10 cellular contexts compared by ENCODE assay signal in genomic region chr17:1029196-1029911, GRCh38. TPM values are rescaled to one million over a fixed set of nuclear protein-coding genes. Genes with fewer than 3 reads are reported as not detected.
DNase-seq lines count a peak whose midpoint lies in the region; ATAC-seq and TF ChIP-seq lines count a peak whose summit lies in the region.
"Had no signal": no experiment of that assay in that cellular context is flagged by ENCODE, and none has a peak within 500 bp of the region (broad histone marks: within the 10 kb centered on the region; RNA-seq: fewer than 3 reads in every experiment).

No MANE protein-coding gene starts in this region.

- no peaks in the 10 kb centered on the region for H3K27me3 Mint-ChIP-seq in activated T-cell treated with anti-CD3 and anti-CD28 coated beads, Interleukin-2, amount 50 U/mL, for 72 hours (ENCODE audit: low read depth)
- H3K27me3 Mint-ChIP-seq: activated CD4-positive, alpha-beta T cell treated with anti-CD3 and anti-CD28 coated beads for 36 hours had no signal

- no peaks in the 10 kb centered on the region for H3K27me3 ChIP-seq in kidney epithelial cell (ENCODE audit: control insufficient read depth, insufficient read depth, low read length)

- DNase-seq in HPDE6-E6E7 (ENCODE audit: extremely low spot score) (peak; percentile 41), choroid plexus epithelial cell (ENCODE audit: low read depth) (peak; percentile 74), kidney epithelial cell (ENCODE audit: low read depth) (peak; percentile 28), Kasumi-1 (lab: John Stamatoyannopoulos, UW) (no peak), midbrain (lab: John Stamatoyannopoulos, UW) (no peak)
- DNase-seq in activated T-cell treated with anti-CD3 and anti-CD28 coated beads, Interleukin-2, amount 50 U/mL, for 72 hours: no peak
- DNase-seq: activated CD4-positive, alpha-beta T cell treated with anti-CD3 and anti-CD28 coated beads for 36 hours; DND-41 had no signal

- no peaks in the 10 kb centered on the region for H3K4me1 Mint-ChIP-seq in activated T-cell treated with anti-CD3 and anti-CD28 coated beads, Interleukin-2, amount 50 U/mL, for 72 hours (ENCODE audit: low read depth)
- H3K4me1 Mint-ChIP-seq: activated CD4-positive, alpha-beta T cell treated with anti-CD3 and anti-CD28 coated beads for 36 hours had no signal

- H3K4me3 Mint-ChIP-seq in activated T-cell treated with anti-CD3 and anti-CD28 coated beads, Interleukin-2, amount 50 U/mL, for 72 hours: no peak overlapping the region
- H3K4me3 Mint-ChIP-seq: activated CD4-positive, alpha-beta T cell treated with anti-CD3 and anti-CD28 coated beads for 36 hours had no signal

- TF ChIP-seq CTCF in choroid plexus epithelial cell (conservative IDR thresholded peaks at IDR 0.05; ENCODE audit: low read depth, low read length): no peak
- no peak for TF ChIP-seq CTCF in kidney epithelial cell (IDR thresholded peaks at IDR 0.05; ENCODE audit: insufficient read depth, low read length, poor library complexity, severe bottlenecking)

- H3K27ac Mint-ChIP-seq in activated T-cell treated with anti-CD3 and anti-CD28 coated beads, Interleukin-2, amount 50 U/mL, for 72 hours: no peak overlapping the region
- H3K27ac Mint-ChIP-seq: activated CD4-positive, alpha-beta T cell treated with anti-CD3 and anti-CD28 coated beads for 36 hours had no signal

- H3K36me3 Mint-ChIP-seq in activated T-cell treated with anti-CD3 and anti-CD28 coated beads, Interleukin-2, amount 50 U/mL, for 72 hours (ENCODE audit: insufficient read depth in 2 of 2): no peaks in the 10 kb centered on the region

- no peaks in the 10 kb centered on the region for H3K9me3 Mint-ChIP-seq in activated T-cell treated with anti-CD3 and anti-CD28 coated beads, Interleukin-2, amount 50 U/mL, for 72 hours

- H3K4me3 ChIP-seq in choroid plexus epithelial cell (ENCODE audit: low read depth, low read length): no peak overlapping the region
- no peak overlapping the region for H3K4me3 ChIP-seq in kidney epithelial cell (ENCODE audit: low read depth, low read length)

- ATAC-seq in HG03025 (IDR thresholded peaks at IDR 0.05; ENCODE audit: low FRiP score, unreplicated experiment): no peak
- no peak for ATAC-seq in activated T-cell treated with anti-CD3 and anti-CD28 coated beads, Interleukin-2, amount 50 U/mL, for 72 hours (replicated peaks in 1 of 2)
- ATAC-seq: activated CD4-positive, alpha-beta T cell treated with anti-CD3 and anti-CD28 coated beads for 36 hours had no signal

- H3K36me3 ChIP-seq in kidney epithelial cell (ENCODE audit: control insufficient read depth, insufficient read depth, low read length): no peaks in the 10 kb centered on the region

- H3K27ac ChIP-seq in temporal lobe (ENCODE audit: low read depth, low read length): peak overlapping the region; percentile 50

RNA-seq across cellular contexts. Expression of gene TIMM22, which starts 32.4 kb away (rescaled TPM):
- 17.9 and 18.5 TPM in 2 replicates for total RNA-seq in kidney epithelial cell
- 9.1 TPM for total RNA-seq in temporal lobe
- 10 to 100 TPM; 10.3 to 12.0 TPM for total RNA-seq in activated T-cell treated with anti-CD3 and anti-CD28 coated beads, Interleukin-2, amount 50 U/mL, for 72 hours

RNA-seq across cellular contexts. Expression of gene NXN, which starts 49.8 kb away (rescaled TPM):
- total RNA-seq in kidney epithelial cell: 30.2 and 34.3 TPM in 2 replicates
- total RNA-seq in temporal lobe: 15.0 TPM
- total RNA-seq in activated T-cell treated with anti-CD3 and anti-CD28 coated beads, Interleukin-2, amount 50 U/mL, for 72 hours: 1 to 10 TPM; 1.2 to 1.7 TPM

Comparison
In these comparisons a context has a peak if more than half of its experiments do, and no peak if none do; other contexts are left out.
1. DNase-seq: peak in HPDE6-E6E7 (single experiment), choroid plexus epithelial cell (single experiment) and kidney epithelial cell (single experiment); none in Kasumi-1 (0 of 2), activated T-cell treated with anti-CD3 and anti-CD28 coated beads, Interleukin-2, amount 50 U/mL, for 72 hours (0 of 2) and midbrain (single experiment).